Comparison of ENCODE assay signal across 8 cellular contexts in the genomic region with DNA sequence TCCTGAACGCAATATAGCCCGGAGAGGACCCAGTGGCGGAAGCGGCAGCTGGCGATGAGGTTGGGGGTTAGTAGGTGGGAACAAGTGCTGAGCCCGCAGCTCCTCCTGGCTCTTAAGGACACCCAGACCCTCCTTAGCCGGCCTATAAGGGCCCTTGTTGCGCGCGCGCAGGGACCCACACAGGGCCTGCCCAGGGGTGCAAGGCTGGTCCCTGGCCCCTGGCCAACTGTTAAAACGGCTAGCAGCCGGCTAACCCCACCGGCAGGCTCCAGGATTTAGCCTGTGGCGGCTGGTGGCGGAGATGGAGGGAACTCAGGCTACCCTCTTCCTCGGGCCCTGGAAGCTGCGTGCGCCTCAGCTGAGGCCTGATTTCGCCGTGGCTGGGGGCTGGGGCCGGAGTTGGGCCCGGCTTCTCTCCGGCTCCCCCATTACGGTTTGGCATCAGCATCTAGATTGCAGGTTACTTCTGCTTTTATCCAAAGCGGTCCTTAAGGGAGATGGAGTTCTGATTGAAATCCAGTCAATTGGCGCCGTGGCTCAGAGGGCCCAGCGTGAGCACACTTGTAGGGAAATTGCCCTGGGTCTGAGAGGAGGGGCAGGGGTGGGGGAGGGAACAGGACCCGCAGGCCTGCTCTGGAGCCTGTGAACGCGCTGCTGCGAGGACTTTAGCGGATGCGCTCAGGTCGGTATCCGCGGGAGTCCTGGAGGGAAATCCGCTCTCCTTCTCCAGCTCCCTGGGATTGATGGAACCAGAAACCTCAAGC. TPM values are rescaled to one million over a fixed set of nuclear protein-coding genes. Genes with fewer than 3 reads are reported as not detected.
DNase-seq lines count a peak whose midpoint lies in the region; ATAC-seq and TF ChIP-seq lines count a peak whose summit lies in the region.

No MANE protein-coding gene starts in this region.

- no peak overlapping the region for H3K9ac ChIP-seq in rectal smooth muscle tissue (ENCODE audit: low read length)

- CTCF ChIA-PET in CD4-positive, alpha-beta T cell (lab: Charles Lee): no interaction called here

- H3K4me1 Mint-ChIP-seq in CD4-positive, alpha-beta T cell (ENCODE audit: low read depth): peaks cover 35% of the 10 kb centered on the region

- DNase-seq in NCI-H2227 (lab: John Stamatoyannopoulos, UW; ENCODE audit: unreplicated experiment): peak; percentile 87
- DNase-seq in heart right ventricle: no peak
- DNase-seq in CD4-positive, alpha-beta T cell: no peak
- no peak for DNase-seq in posterior vena cava (ENCODE audit: low spot score)

- POLR2A ChIA-PET in CD4-positive, alpha-beta T cell (lab: Charles Lee): interaction anchor here (1.0 to 2.5 kb wide), 4 partner anchors 9 to 37 kb away, joined by 4 to 13 read pairs (median 6); partner anchors contain the start of gene CCDC167

- TF ChIP-seq CTCF in heart right ventricle (IDR thresholded peaks at IDR 0.05): no peak
- TF ChIP-seq CTCF in CD4-positive, alpha-beta T cell (IDR thresholded peaks at IDR 0.05): no peak

- H3K9me3 Mint-ChIP-seq in CD4-positive, alpha-beta T cell: no peaks in the 10 kb centered on the region

- H3K27ac ChIP-seq in heart right ventricle: no peak overlapping the region
- no peak overlapping the region for H3K27ac ChIP-seq in rectal smooth muscle tissue (ENCODE audit: low read depth, low read length)
- H3K27ac ChIP-seq in CD4-positive, alpha-beta T cell (ENCODE audit: low read depth, low read length): no peak overlapping the region

- H3K4me1 ChIP-seq in heart right ventricle (peaks cover 10 to 21% (median 15%) of the 10 kb centered on the region in 9 donors), rectal smooth muscle tissue (ENCODE audit: control insufficient read depth, insufficient read depth, low read length) (no peaks in the 10 kb centered on the region)

- 28 to 35% methylated on average over 39 of the region's 39 CpGs for WGBS in heart right ventricle, 2 donors

- intact Hi-C loops in heart right ventricle (cut with DNase I) (no loop called here), posterior vena cava (cut with DNase I) (loop anchor here in 1 of 2 donors (10.0 kb wide), 1 partner anchor 1378 kb away; no protein-coding TSS in a partner anchor)
- intact Hi-C loops in CD4-positive, alpha-beta T cell (cut with DNase I, micrococcal nuclease): loop anchor here in 1 of 2 experiments (5.0 kb wide), 1 partner anchor 34 kb away; no protein-coding TSS in a partner anchor

- no peaks in the 10 kb centered on the region for H3K9me3 ChIP-seq in heart right ventricle
- no peaks in the 10 kb centered on the region for H3K9me3 ChIP-seq in CD4-positive, alpha-beta T cell (ENCODE audit: control insufficient read depth, low read length)

- H3K27me3 Mint-ChIP-seq in CD4-positive, alpha-beta T cell: no peaks in the 10 kb centered on the region

- ATAC-seq in GM19452 (IDR thresholded peaks at IDR 0.05; ENCODE audit: unreplicated experiment) (peak; percentile 30), heart right ventricle (peak in 5 of 8 donors; percentile 16 to 50 (median 33)), GM19324 (IDR thresholded peaks at IDR 0.05; ENCODE audit: low FRiP score, unreplicated experiment) (no peak), HG02798 (IDR thresholded peaks at IDR 0.05; ENCODE audit: poor library complexity, unreplicated experiment) (no peak)
- no peak for ATAC-seq in CD4-positive, alpha-beta T cell (ENCODE audit: poor library complexity)

- H3K27me3 ChIP-seq in heart right ventricle: peaks cover 0 to 66% (median 53%) of the 10 kb centered on the region in 7 donors
- H3K27me3 ChIP-seq in rectal smooth muscle tissue (ENCODE audit: control insufficient read depth, insufficient read depth, low read length): peaks cover 8% of the 10 kb centered on the region
- no peaks in the 10 kb centered on the region for H3K27me3 ChIP-seq in CD4-positive, alpha-beta T cell (ENCODE audit: control insufficient read depth, insufficient read depth, low read length)

- no peaks in the 10 kb centered on the region for H3K36me3 ChIP-seq in heart right ventricle
- no peaks in the 10 kb centered on the region for H3K36me3 ChIP-seq in rectal smooth muscle tissue (ENCODE audit: control insufficient read depth, insufficient read depth, low read length)

- H3K36me3 Mint-ChIP-seq in CD4-positive, alpha-beta T cell (ENCODE audit: low read depth): peaks cover 44% of the 10 kb centered on the region

- no peak overlapping the region for H3K27ac Mint-ChIP-seq in CD4-positive, alpha-beta T cell

- H3K4me3 ChIP-seq in heart right ventricle (peak overlapping the region; percentile 12 to 50 (median 40)), rectal smooth muscle tissue (ENCODE audit: low read length) (peak overlapping the region; percentile 17)

- H3K4me3 Mint-ChIP-seq in CD4-positive, alpha-beta T cell: no peak overlapping the region

RNA-seq across cellular contexts. Expression of gene CCDC167, which starts 37.0 kb away (rescaled TPM):
- total RNA-seq in heart right ventricle (10 to 100 TPM; 17.5 to 34.7 (median 24.1) TPM), posterior vena cava (10 to 100 TPM; 16.2 to 18.9 TPM)
- polyA plus RNA-seq in heart right ventricle: 100 to 1,000 TPM in 1 of 2 donors, 10 to 100 TPM in 1; 25.3 to 103 TPM
- total RNA-seq in CD4-positive, alpha-beta T cell: 1 to 10 TPM; 7.3 to 8.0 TPM

Comparison
In these comparisons a context has a peak if more than half of its experiments do, and no peak if none do; other contexts are left out.
1. ATAC-seq: peak in GM19452 (single experiment) and heart right ventricle (5 of 8); none in GM19324 (single experiment), HG02798 (single experiment) and CD4-positive, alpha-beta T cell (single experiment).